ENCODE assay signal across 11 cellular contexts in the genomic region with DNA sequence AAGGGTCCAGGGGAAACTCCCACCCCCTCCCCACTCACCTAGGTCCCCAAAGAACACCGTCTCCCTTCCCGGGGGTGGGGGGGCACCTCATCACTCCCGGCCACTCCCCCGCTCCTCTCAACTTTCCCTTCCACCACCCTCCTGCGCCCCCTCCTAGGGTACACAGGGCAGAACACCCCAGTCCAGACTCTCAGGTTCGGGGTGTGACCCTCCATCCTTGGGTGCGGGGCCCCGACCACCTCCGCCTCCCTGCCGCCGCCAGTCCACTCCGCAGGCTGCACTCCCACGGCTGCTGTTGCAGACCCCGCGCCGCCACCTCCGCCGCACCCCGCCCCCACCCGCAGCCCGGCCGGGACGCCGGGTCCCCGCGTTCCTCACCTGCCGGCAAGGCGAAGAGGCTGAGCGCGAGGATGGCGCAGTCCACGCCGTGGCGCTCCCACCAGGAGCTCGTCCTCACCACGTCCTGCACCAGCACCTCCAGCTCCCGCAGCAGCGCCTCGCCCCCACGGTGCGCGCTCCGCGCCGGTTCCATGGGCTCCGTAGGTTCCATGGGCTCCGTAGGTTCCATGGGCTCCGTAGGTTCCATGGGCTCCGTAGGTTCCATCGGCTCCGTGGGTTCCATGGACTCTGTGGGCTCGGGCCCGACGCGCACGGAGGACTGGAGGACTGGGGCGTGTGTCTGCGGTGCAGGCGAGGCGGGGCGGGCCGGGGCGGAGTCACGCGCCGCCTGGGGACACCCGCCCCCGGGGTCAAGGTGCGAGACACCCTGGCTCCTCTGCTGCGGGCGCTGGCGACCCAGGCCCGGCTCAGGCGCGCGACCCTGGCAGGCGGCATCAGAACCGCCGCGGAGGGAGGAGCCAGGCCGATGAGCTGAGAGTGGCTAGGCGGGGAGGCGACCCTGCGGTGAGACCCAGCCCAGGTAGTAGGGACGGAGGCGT. TPM values are rescaled to one million over a fixed set of nuclear protein-coding genes. Genes with fewer than 3 reads are reported as not detected.
DNase-seq lines count a peak whose midpoint lies in the region; ATAC-seq and TF ChIP-seq lines count a peak whose summit lies in the region.
"Had no signal": no experiment of that assay in that cellular context is flagged by ENCODE, and none has a peak within 500 bp of the region (broad histone marks: within the 10 kb centered on the region; RNA-seq: fewer than 3 reads in every experiment).

A gene with protein sequence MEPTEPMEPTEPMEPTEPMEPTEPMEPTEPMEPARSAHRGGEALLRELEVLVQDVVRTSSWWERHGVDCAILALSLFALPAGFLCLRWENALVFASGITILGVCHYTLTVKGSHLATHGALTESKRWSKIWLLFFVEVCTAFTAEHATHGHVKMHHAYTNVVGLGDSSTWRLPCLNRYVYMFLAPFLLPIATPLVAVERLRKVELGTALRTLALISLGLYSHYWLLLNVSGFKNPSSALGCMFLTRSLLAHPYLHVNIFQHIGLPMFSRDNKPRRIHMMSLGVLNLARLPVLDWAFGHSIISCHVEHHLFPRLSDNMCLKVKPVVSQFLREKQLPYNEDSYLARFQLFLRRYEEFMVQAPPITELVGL (minus strand): TSS at position 660 of the 938 bp plus-strand sequence. CDS start 38 bp downstream, at position 622.

- H3K36me3 ChIP-seq in transverse colon: no peaks in the 10 kb centered on the region

- H3K9me3 ChIP-seq in transverse colon: no peaks in the 10 kb centered on the region

- peaks cover 82% of the 10 kb centered on the region for H3K27me3 Mint-ChIP-seq in activated naive CD4-positive, alpha-beta T cell treated with anti-CD3 and anti-CD28 coated beads, Interleukin-2, amount 10 ng/mL, durations not matched to agents 7 days and 5 days

- H3K4me1 ChIP-seq in transverse colon: peaks cover 3 to 11% (median 9%) of the 10 kb centered on the region in 4 donors

- H3K4me3 ChIP-seq in dorsolateral prefrontal cortex (peak within 1 kb of the TSS; percentile 10 to 71 (median 55)), lower leg skin (ENCODE audit: low read depth, poor library complexity, severe bottlenecking) (peak within 1 kb of the TSS; percentile 5), transverse colon (peak within 1 kb of the TSS in 3 of 4 donors; percentile 9 to 45 (median 21))

- in situ Hi-C loops in transverse colon (cut with MboI; ENCODE audit: low pct_ligation_motif_present in 1 of 4, low pct_unique_long_range_greater_than_20kb in 1 of 4, low sequenced_read_pairs in 3 of 4): no loop called here

- peaks cover 4% of the 10 kb centered on the region for H3K4me1 Mint-ChIP-seq in activated naive CD4-positive, alpha-beta T cell treated with anti-CD3 and anti-CD28 coated beads, Interleukin-2, amount 10 ng/mL, durations not matched to agents 7 days and 5 days

- no peak for ATAC-seq in GM19328 (IDR thresholded peaks at IDR 0.05; ENCODE audit: unreplicated experiment)

- CTCF ChIA-PET in activated naive CD4-positive, alpha-beta T cell treated with anti-CD3 and anti-CD28 coated beads, Interleukin-2, amount 10 ng/mL, durations not matched to agents 7 days and 5 days (lab: Charles Lee): no interaction called here

- H3K27ac ChIP-seq in dorsolateral prefrontal cortex (peak within 1 kb of the TSS in 9 of 59 donors; percentile 3 to 62 (median 15)), transverse colon (no peak within 1 kb of the TSS)

- intact Hi-C loops in dorsolateral prefrontal cortex (cut with DNase I) (no loop called here), lower leg skin (cut with DNase I; ENCODE audit: low total_unique reads) (no loop called here), transverse colon (cut with DNase I; ENCODE audit: low total_unique reads) (no loop called here)

- TF ChIP-seq POLR2A in lower leg skin (IDR thresholded peaks at IDR 0.05) (no peak), transverse colon (IDR thresholded peaks at IDR 0.05) (no peak)

- DNase-seq in activated naive CD4-positive, alpha-beta T cell treated with anti-CD3 and anti-CD28 coated beads, Interleukin-2, amount 10 ng/mL, durations not matched to agents 7 days and 5 days: peak; percentile 32
- no peak for DNase-seq in activated naive CD4-positive, alpha-beta T cell (lab: John Stamatoyannopoulos, UW)
- peak in 5 of 10 donors; percentile 27 to 55 (median 42) for DNase-seq in dorsolateral prefrontal cortex
- DNase-seq in lower leg skin (ENCODE audit: low spot score in 2 of 2): no peak
- DNase-seq in transverse colon: peak; percentile 34
- no peak for DNase-seq in NCI-H2081 (lab: John Stamatoyannopoulos, UW)
- DNase-seq in NCI-H82 (lab: John Stamatoyannopoulos, UW): no peak
- DNase-seq: NCI-H446 treated with DMSO at 0.1 percent for 48 hours; stimulated activated CD4-positive, alpha-beta T cell treated with anti-CD3 and anti-CD28 coated beads, Interleukin-12 subunit alpha, Interleukin-12 subunit beta, amount 100 ng/mL, for 4 hours had no signal

- H3K36me3 Mint-ChIP-seq in activated naive CD4-positive, alpha-beta T cell treated with anti-CD3 and anti-CD28 coated beads, Interleukin-2, amount 10 ng/mL, durations not matched to agents 7 days and 5 days: no peaks in the 10 kb centered on the region

- WGBS in lower leg skin, 2 donors: 6 to 10% methylated on average over 22 to 43 of the region's 86 CpGs
- WGBS in transverse colon (ENCODE audit: low coverage in 1 of 2), 2 donors: 7% methylated on average over 53 of the region's 86 CpGs; no CpG with 5 or more reads in 1 of the 2 donors

- peak within 1 kb of the TSS; percentile 37 for H3K4me3 Mint-ChIP-seq in activated naive CD4-positive, alpha-beta T cell treated with anti-CD3 and anti-CD28 coated beads, Interleukin-2, amount 10 ng/mL, durations not matched to agents 7 days and 5 days

- no peak for TF ChIP-seq EP300 in transverse colon (IDR thresholded peaks at IDR 0.05; ENCODE audit: low read depth)

- H3K27ac Mint-ChIP-seq in activated naive CD4-positive, alpha-beta T cell treated with anti-CD3 and anti-CD28 coated beads, Interleukin-2, amount 10 ng/mL, durations not matched to agents 7 days and 5 days: peak within 1 kb of the TSS; percentile 68

- H3K27me3 ChIP-seq in dorsolateral prefrontal cortex (peaks cover 0 to 35% (median 15%) of the 10 kb centered on the region in 45 donors), transverse colon (peaks cover 79% of the 10 kb centered on the region)

- TF ChIP-seq CTCF in dorsolateral prefrontal cortex (IDR thresholded peaks at IDR 0.05 in 54 of 56, conservative IDR thresholded peaks at IDR 0.05 in 2 of 56; ENCODE audit: low read depth in 1 of 56, partially characterized antibody in 56 of 56) (no peak), lower leg skin (IDR thresholded peaks at IDR 0.05) (no peak), transverse colon (IDR thresholded peaks at IDR 0.05) (no peak)

- H3K9me3 Mint-ChIP-seq in activated naive CD4-positive, alpha-beta T cell treated with anti-CD3 and anti-CD28 coated beads, Interleukin-2, amount 10 ng/mL, durations not matched to agents 7 days and 5 days: no peaks in the 10 kb centered on the region

RNA-seq across cellular contexts. Expression of the gene that starts here (rescaled TPM):
- total RNA-seq in dorsolateral prefrontal cortex (10 to 100 TPM in 115 of 120 experiments, 1 to 10 TPM in 5; 4.6 to 28.7 (median 17.6) TPM), lower leg skin (10 to 100 TPM in 1 of 4 donors, 1 to 10 TPM in 3; 4.9 to 19.9 (median 6.8) TPM), transverse colon (10 to 100 TPM in 1 of 4 donors, 1 to 10 TPM in 1, under 1 TPM in 1, not detected in 1; 0.64 to 25.8 (median 3.7) TPM)
- total RNA-seq: fibroblast of lung had no signal

Comparison
In these comparisons a context has a peak if more than half of its experiments do, and no peak if none do; other contexts are left out.
1. DNase-seq: peak in activated naive CD4-positive, alpha-beta T cell treated with anti-CD3 and anti-CD28 coated beads, Interleukin-2, amount 10 ng/mL, durations not matched to agents 7 days and 5 days (single experiment) and transverse colon (single experiment); none in activated naive CD4-positive, alpha-beta T cell (0 of 4), lower leg skin (0 of 2), NCI-H2081 (0 of 2) and NCI-H82 (single experiment).
2. H3K4me3 ChIP-seq: peak in every context shown above with its lines; median percentile 55 in dorsolateral prefrontal cortex; 21 in transverse colon; 5 in lower leg skin.